Comparison of ENCODE assay signal across 1 cellular context in genomic region chr16:88686439-88687253, GRCh38.
TF ChIP-seq lines count a peak whose summit lies in the region.

Gene SNAI3, minus strand, starts transcription at chr16:88686507. Its CDS starts 101 bp downstream, at chr16:88686406.

TF ChIP-seq in IMR-90, 13 proteins besides CTCF, POLR2A, EP300 and RAD21 (continued from another document):
- TF ChIP-seq NFE2L2 (IDR thresholded peaks at IDR 0.05; ENCODE audit: low read depth, low read length) (no peak), MXI1 (IDR thresholded peaks at IDR 0.05; ENCODE audit: borderline replicate concordance, low read depth, low read length) (no peak), SMC3 (IDR thresholded peaks at IDR 0.05; ENCODE audit: low read depth, low read length) (no peak)
TF ChIP-seq in IMR-90: peak in this region for 0.
